ENCODE assay signal across 16 cellular contexts in genomic region chr3:157163554-157163953, GRCh38. TPM values are rescaled to one million over a fixed set of nuclear protein-coding genes. Genes with fewer than 3 reads are reported as not detected.
DNase-seq lines count a peak whose midpoint lies in the region; ATAC-seq and TF ChIP-seq lines count a peak whose summit lies in the region.
"Had no signal": no experiment of that assay in that cellular context is flagged by ENCODE, and none has a peak within 500 bp of the region (broad histone marks: within the 10 kb centered on the region; RNA-seq: fewer than 3 reads in every experiment).

No MANE protein-coding gene starts in this region.

- CTCF ChIA-PET in Caco-2 (lab: Charles Lee) = no interaction called here

- H3K36me3 ChIP-seq in Caco-2 (ENCODE audit: control insufficient read depth, insufficient read depth, low read length) (peaks cover 1% of the 10 kb centered on the region; the same call in 1 of the 2 replicates), prostate gland (no peaks in the 10 kb centered on the region)
- H3K36me3 ChIP-seq in effector memory CD4-positive, alpha-beta T cell (ENCODE audit: control insufficient read depth, insufficient read depth, low read length) = peaks cover 8% of the 10 kb centered on the region

- H3K27ac ChIP-seq in 22Rv1 = peak overlapping the region; percentile 39; the same call in 1 of the 2 replicates
- H3K27ac ChIP-seq in prostate gland = peak overlapping the region; percentile 57 to 83
- no peak overlapping the region for H3K27ac ChIP-seq in effector memory CD4-positive, alpha-beta T cell (ENCODE audit: insufficient read depth, low read length, poor library complexity, severe bottlenecking)
- H3K27ac ChIP-seq: C4-2B, GM23248, Peyer's patch, SJSA1 had no signal

- peaks cover 27% of the 10 kb centered on the region for H3K36me3 Mint-ChIP-seq in Caco-2 (ENCODE audit: insufficient read depth, unreplicated experiment)
- peaks cover 30% of the 10 kb centered on the region for H3K36me3 Mint-ChIP-seq in effector memory CD8-positive, alpha-beta T cell (ENCODE audit: insufficient read depth)

- WGBS in prostate gland = 93% methylated on average over 15 of the region's 15 CpGs

- BruUV-seq in Caco-2 (replicated peaks; lab: Mats Ljungman, UMichigan) = no TSS peak

- H3K9me3 ChIP-seq in Caco-2 (no peaks in the 10 kb centered on the region), prostate gland (no peaks in the 10 kb centered on the region)
- H3K9me3 ChIP-seq in effector memory CD4-positive, alpha-beta T cell (ENCODE audit: control insufficient read depth, low read length) = no peaks in the 10 kb centered on the region
- H3K9me3 ChIP-seq: HAP-1, Peyer's patch, SJSA1 had no signal

- H3K4me1 Mint-ChIP-seq in Caco-2 (ENCODE audit: low read depth, unreplicated experiment) = peaks cover 16% of the 10 kb centered on the region
- peaks cover 11 to 16% of the 10 kb centered on the region in 2 donors for H3K4me1 Mint-ChIP-seq in effector memory CD8-positive, alpha-beta T cell (ENCODE audit: low read depth in 2 of 2)

- H3K9me3 Mint-ChIP-seq in Caco-2 (ENCODE audit: unreplicated experiment) = no peaks in the 10 kb centered on the region
- H3K9me3 Mint-ChIP-seq in effector memory CD8-positive, alpha-beta T cell = no peaks in the 10 kb centered on the region

- H3K4me3 ChIP-seq in Caco-2 (ENCODE audit: low read depth, low read length) (no peak overlapping the region), prostate gland (no peak overlapping the region)
- H3K4me3 ChIP-seq in effector memory CD4-positive, alpha-beta T cell (ENCODE audit: insufficient read depth, low read depth, low read length, poor library complexity, severe bottlenecking) = no peak overlapping the region
- H3K4me3 ChIP-seq: GM23248, HAP-1, Peyer's patch, SJSA1 had no signal

- no peaks in the 10 kb centered on the region for H3K27me3 ChIP-seq in Caco-2 (replicated peaks; ENCODE audit: control insufficient read depth, insufficient read depth, low read length)
- no peaks in the 10 kb centered on the region for H3K27me3 ChIP-seq in prostate gland (replicated peaks; ENCODE audit: insufficient read depth)
- H3K27me3 ChIP-seq in effector memory CD4-positive, alpha-beta T cell (replicated peaks; ENCODE audit: control insufficient read depth, insufficient read depth, low read length, poor library complexity, severe bottlenecking) = no peaks in the 10 kb centered on the region
- H3K27me3 ChIP-seq: Peyer's patch, SJSA1 had no signal

- H3K4me3 Mint-ChIP-seq in Caco-2 (ENCODE audit: unreplicated experiment) = no peak overlapping the region
- no peak overlapping the region for H3K4me3 Mint-ChIP-seq in effector memory CD8-positive, alpha-beta T cell

- intact Hi-C loops in Caco-2 (cut with micrococcal nuclease; ENCODE audit: unreplicated experiment) (no loop called here), prostate gland (cut with DNase I) (no loop called here)

- DNase-seq in Caco-2 (no peak), prostate gland (ENCODE audit: low spot score) (no peak), NAMALWA (ENCODE audit: low spot score) (no peak)
- no peak for DNase-seq in effector memory CD8-positive, alpha-beta T cell
- DNase-seq in effector memory CD4-positive, alpha-beta T cell = no peak
- DNase-seq: DND-41; GM23248; NCI-H1105; NCI-H748 treated with DMSO at 0.1 percent for 48 hours; NK-92 treated with Interleukin-12 subunit alpha and Interleukin-12 subunit beta, amount 100 ng/mL, for 24 hours; Peyer's patch had no signal

- peak overlapping the region; percentile 2 for H3K27ac Mint-ChIP-seq in Caco-2 (ENCODE audit: unreplicated experiment)
- peak overlapping the region; percentile 38 to 65 for H3K27ac Mint-ChIP-seq in effector memory CD8-positive, alpha-beta T cell

- no peak for TF ChIP-seq CTCF in 22Rv1 (IDR thresholded peaks at IDR 0.05)
- no peak for TF ChIP-seq CTCF in Caco-2 (IDR thresholded peaks at IDR 0.05; ENCODE audit: insufficient read depth in 1 of 2, low read depth in 1 of 2, low read length in 1 of 2, severe bottlenecking in 1 of 2, unreplicated experiment in 1 of 2)
- no peak for TF ChIP-seq CTCF in prostate gland (IDR thresholded peaks at IDR 0.05)

- TF ChIP-seq POLR2A in prostate gland (IDR thresholded peaks at IDR 0.05) = no peak
- no peak for TF ChIP-seq POLR2A in GM18505 (IDR thresholded peaks at IDR 0.05; ENCODE audit: borderline replicate concordance, extremely low read depth, insufficient read depth, insufficient read length)

- H3K4me1 ChIP-seq in Caco-2 = peaks cover 10% of the 10 kb centered on the region; the same call in 1 of the 2 replicates
- H3K4me1 ChIP-seq in prostate gland (replicated peaks) = peaks cover 16% of the 10 kb centered on the region
- H3K4me1 ChIP-seq in effector memory CD4-positive, alpha-beta T cell (ENCODE audit: control insufficient read depth, insufficient read depth, low read length, poor library complexity, severe bottlenecking) = peaks cover 9% of the 10 kb centered on the region

- no peaks in the 10 kb centered on the region for H3K27me3 Mint-ChIP-seq in Caco-2 (ENCODE audit: insufficient read depth, unreplicated experiment)
- no peaks in the 10 kb centered on the region for H3K27me3 Mint-ChIP-seq in effector memory CD8-positive, alpha-beta T cell

- ATAC-seq in effector memory CD8-positive, alpha-beta T cell (replicated peaks) = no peak
- no peak for ATAC-seq in GM18505 (IDR thresholded peaks at IDR 0.05; ENCODE audit: unreplicated experiment)

- POLR2A ChIA-PET in Caco-2 (lab: Charles Lee) = interaction anchor here (1.0 kb wide), 1 partner anchor 11 kb away, joined by 3 read pairs; no protein-coding TSS in a partner anchor

RNA-seq across cellular contexts. Expression of gene CCNL1, which starts 3.6 kb away (rescaled TPM):
- total RNA-seq in Caco-2 (2022) (108 and 114 TPM in 2 replicates), prostate gland (100 to 1,000 TPM in 1 of 2 donors, 10 to 100 TPM in 1; 94.5 to 157 TPM)
